In genomic region chr1:93056214-93056613, GRCh38 we compare ENCODE assay signal across 9 cellular contexts. TPM values are rescaled to one million over a fixed set of nuclear protein-coding genes. Genes with fewer than 3 reads are reported as not detected.
DNase-seq lines count a peak whose midpoint lies in the region; ATAC-seq and TF ChIP-seq lines count a peak whose summit lies in the region.
"Had no signal": no experiment of that assay in that cellular context is flagged by ENCODE, and none has a peak within 500 bp of the region (broad histone marks: within the 10 kb centered on the region; RNA-seq: fewer than 3 reads in every experiment).

No MANE protein-coding gene starts in this region.

- intact Hi-C loops in aorta (cut with DNase I) = no loop called here
- intact Hi-C loops in sciatic nerve (cut with DNase I) = no loop called here

- peak; percentile 50 for DNase-seq in activated CD4-positive, alpha-beta T cell treated with anti-CD3 and anti-CD28 coated beads, Interleukin-2, amount 10 ng/mL, durations not matched to agents 7 days and 5 days
- DNase-seq in activated CD4-positive, alpha-beta T cell treated with anti-CD3 and anti-CD28 coated beads for 4 hours = no peak
- peak; percentile 43 for DNase-seq in RKO (ENCODE audit: low spot score)
- peak; percentile 63 for DNase-seq in endothelial cell (ENCODE audit: low spot score)
- peak; percentile 43 for DNase-seq in progenitor cell of endocrine pancreas (ENCODE audit: low spot score, unreplicated experiment)
- no peak for DNase-seq in ACHN
- DNase-seq in aorta = no peak
- DNase-seq in sciatic nerve (ENCODE audit: low spot score) = no peak

- no peaks in the 10 kb centered on the region for H3K27me3 ChIP-seq in aorta (ENCODE audit: control insufficient read depth in 1 of 2, insufficient read depth in 2 of 2, low read length in 1 of 2)
- H3K27me3 ChIP-seq: esophagus muscularis mucosa had no signal

- H3K9me3 ChIP-seq in aorta (ENCODE audit: control insufficient read depth, low read length) = no peaks in the 10 kb centered on the region
- H3K9me3 ChIP-seq: esophagus muscularis mucosa had no signal

- CTCF ChIA-PET in activated CD4-positive, alpha-beta T cell treated with anti-CD3 and anti-CD28 coated beads, Interleukin-2, amount 10 ng/mL, durations not matched to agents 7 days and 5 days (lab: Charles Lee) = interaction anchor here (0.8 kb wide), 1 partner anchor 13 kb away, joined by 3 read pairs; no protein-coding TSS in a partner anchor

- TF ChIP-seq CTCF in endothelial cell (IDR thresholded peaks at IDR 0.05; ENCODE audit: unreplicated experiment) = no peak
- peak; percentile 10 for TF ChIP-seq CTCF in progenitor cell of endocrine pancreas (IDR thresholded peaks at IDR 0.05; ENCODE audit: unreplicated experiment)

- no peaks in the 10 kb centered on the region for H3K36me3 Mint-ChIP-seq in activated CD4-positive, alpha-beta T cell treated with anti-CD3 and anti-CD28 coated beads, Interleukin-2, amount 10 ng/mL, durations not matched to agents 7 days and 5 days (ENCODE audit: low read depth)
- H3K36me3 Mint-ChIP-seq in endothelial cell (ENCODE audit: low read depth, unreplicated experiment) (no peaks in the 10 kb centered on the region), progenitor cell of endocrine pancreas (ENCODE audit: insufficient read depth) (no peaks in the 10 kb centered on the region)

- H3K4me1 ChIP-seq in aorta (ENCODE audit: control insufficient read depth in 1 of 2, insufficient read depth in 2 of 2, low read length in 2 of 2) = no peaks in the 10 kb centered on the region
- H3K4me1 ChIP-seq: esophagus muscularis mucosa had no signal

- no peak overlapping the region for H3K27ac Mint-ChIP-seq in activated CD4-positive, alpha-beta T cell treated with anti-CD3 and anti-CD28 coated beads, Interleukin-2, amount 10 ng/mL, durations not matched to agents 7 days and 5 days
- no peak overlapping the region for H3K27ac Mint-ChIP-seq in endothelial cell (ENCODE audit: unreplicated experiment)
- H3K27ac Mint-ChIP-seq in progenitor cell of endocrine pancreas = no peak overlapping the region

- in situ Hi-C loops in ACHN (cut with HindIII; ENCODE audit: low pct_ligation_motif_present, low pct_unique_long_range_greater_than_20kb, low sequenced_read_pairs) = no loop called here

- H3K27ac ChIP-seq in aorta (ENCODE audit: low read depth in 1 of 2, low read length in 2 of 2) = no peak overlapping the region
- H3K27ac ChIP-seq: esophagus muscularis mucosa had no signal

- peaks cover 3% of the 10 kb centered on the region for H3K4me1 Mint-ChIP-seq in activated CD4-positive, alpha-beta T cell treated with anti-CD3 and anti-CD28 coated beads, Interleukin-2, amount 10 ng/mL, durations not matched to agents 7 days and 5 days
- H3K4me1 Mint-ChIP-seq in endothelial cell (ENCODE audit: unreplicated experiment) (no peaks in the 10 kb centered on the region), progenitor cell of endocrine pancreas (ENCODE audit: low read depth) (no peaks in the 10 kb centered on the region)

- H3K4me3 ChIP-seq in aorta (ENCODE audit: low read length in 2 of 2) = no peak overlapping the region
- H3K4me3 ChIP-seq: esophagus muscularis mucosa had no signal

- POLR2A ChIA-PET in activated CD4-positive, alpha-beta T cell treated with anti-CD3 and anti-CD28 coated beads, Interleukin-2, amount 10 ng/mL, durations not matched to agents 7 days and 5 days (lab: Charles Lee) = no interaction called here

- H3K4me3 Mint-ChIP-seq in activated CD4-positive, alpha-beta T cell treated with anti-CD3 and anti-CD28 coated beads, Interleukin-2, amount 10 ng/mL, durations not matched to agents 7 days and 5 days = no peak overlapping the region
- H3K4me3 Mint-ChIP-seq in endothelial cell (ENCODE audit: unreplicated experiment) (no peak overlapping the region), progenitor cell of endocrine pancreas (ENCODE audit: low read depth) (no peak overlapping the region)

- no peaks in the 10 kb centered on the region for H3K9me3 Mint-ChIP-seq in activated CD4-positive, alpha-beta T cell treated with anti-CD3 and anti-CD28 coated beads, Interleukin-2, amount 10 ng/mL, durations not matched to agents 7 days and 5 days
- H3K9me3 Mint-ChIP-seq in endothelial cell (ENCODE audit: unreplicated experiment) (no peaks in the 10 kb centered on the region), progenitor cell of endocrine pancreas (ENCODE audit: low read depth) (no peaks in the 10 kb centered on the region)

- H3K27me3 Mint-ChIP-seq in activated CD4-positive, alpha-beta T cell treated with anti-CD3 and anti-CD28 coated beads, Interleukin-2, amount 10 ng/mL, durations not matched to agents 7 days and 5 days = peaks cover 27% of the 10 kb centered on the region
- no peaks in the 10 kb centered on the region for H3K27me3 Mint-ChIP-seq in endothelial cell (ENCODE audit: unreplicated experiment)
- peaks cover 10% of the 10 kb centered on the region for H3K27me3 Mint-ChIP-seq in progenitor cell of endocrine pancreas

- ATAC-seq in aorta (ENCODE audit: low FRiP score) (no peak), sciatic nerve (no peak)

- 26 to 29% methylated on average over 4 of the region's 4 CpGs for WGBS in aorta, 2 donors

- no peaks in the 10 kb centered on the region for H3K36me3 ChIP-seq in aorta (ENCODE audit: control insufficient read depth in 1 of 2, insufficient read depth in 2 of 2, low read length in 1 of 2)
- H3K36me3 ChIP-seq: esophagus muscularis mucosa had no signal

RNA-seq across cellular contexts. Expression of gene MTF2, which starts 22.9 kb away (rescaled TPM):
- total RNA-seq in activated CD4-positive, alpha-beta T cell treated with anti-CD3 and anti-CD28 coated beads, Interleukin-2, amount 10 ng/mL, durations not matched to agents 7 days and 5 days = 10 to 100 TPM; 49.9 to 56.7 TPM
- total RNA-seq in endothelial cell (ENCODE audit: unreplicated experiment) = 73.5 TPM
- total RNA-seq in progenitor cell of endocrine pancreas = 89.4 and 94.2 TPM in 2 replicates
- total RNA-seq in aorta = 10 to 100 TPM; 18.2 to 32.7 TPM
- 1 to 10 TPM; 6.6 to 8.1 TPM for polyA plus RNA-seq in aorta
- 27.8 TPM for total RNA-seq in sciatic nerve

Comparison
In these comparisons a context has a peak if more than half of its experiments do, and no peak if none do; other contexts are left out.
1. DNase-seq: peak in activated CD4-positive, alpha-beta T cell treated with anti-CD3 and anti-CD28 coated beads, Interleukin-2, amount 10 ng/mL, durations not matched to agents 7 days and 5 days (single experiment), RKO (single experiment), endothelial cell (single experiment) and progenitor cell of endocrine pancreas (single experiment); none in activated CD4-positive, alpha-beta T cell treated with anti-CD3 and anti-CD28 coated beads for 4 hours (0 of 2), ACHN (single experiment), aorta (0 of 2) and sciatic nerve (single experiment).